7 cellular contexts compared by ENCODE assay signal in the genomic region with DNA sequence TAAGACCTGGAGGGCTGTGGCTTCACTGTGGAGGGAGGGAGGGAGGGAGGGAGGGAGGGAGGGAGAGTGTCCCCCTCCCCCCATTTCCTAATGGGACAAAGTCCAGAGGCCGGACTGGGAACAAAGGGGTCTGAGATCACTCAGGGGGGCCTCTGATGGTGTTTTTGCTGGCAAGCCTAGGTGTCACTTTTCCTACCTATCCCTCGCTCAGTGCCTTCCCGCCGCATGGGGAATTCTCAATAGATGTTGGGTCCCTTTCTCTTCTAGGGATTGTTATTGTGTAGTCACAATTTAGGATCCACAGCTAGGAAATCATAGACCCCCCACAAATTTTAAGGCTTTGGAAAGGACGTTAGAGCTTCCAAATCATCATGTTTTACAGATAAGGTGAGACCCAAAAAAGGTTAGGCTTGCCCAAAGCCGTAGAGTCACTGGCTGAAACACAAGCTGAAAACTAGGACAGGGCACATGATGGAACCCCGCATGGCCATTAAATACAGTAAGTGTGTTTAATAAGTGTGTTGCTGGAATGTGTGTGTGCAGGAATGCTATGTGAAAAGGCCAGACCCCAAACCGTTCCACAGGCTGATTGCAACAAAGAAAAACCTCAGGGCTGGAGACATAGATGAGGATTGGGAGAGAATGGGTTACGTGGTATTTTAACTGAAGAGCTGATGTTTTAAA. TPM values are rescaled to one million over a fixed set of nuclear protein-coding genes. Genes with fewer than 3 reads are reported as not detected.
A peak's percentile ranks its signal among the peaks of the same experiment; 100 is the strongest.
DNase-seq lines count a peak whose midpoint lies in the region; ATAC-seq, FAIRE-seq and TF ChIP-seq lines count a peak whose summit lies in the region.

No MANE protein-coding gene starts in this region.

- intact Hi-C loops in stomach (cut with DNase I; ENCODE audit: low total_unique reads), result no loop called here

- H3K9me3 ChIP-seq in HUES64 (ENCODE audit: insufficient read depth, low read depth, low read length) (no peaks in the 10 kb centered on the region), stomach (no peaks in the 10 kb centered on the region)

- H3K36me3 Mint-ChIP-seq in activated naive CD8-positive, alpha-beta T cell treated with anti-CD3 and anti-CD28 coated beads for 36 hours, result peaks cover 2% of the 10 kb centered on the region

- H3K27me3 Mint-ChIP-seq in activated naive CD8-positive, alpha-beta T cell treated with anti-CD3 and anti-CD28 coated beads for 36 hours, result no peaks in the 10 kb centered on the region

- TF ChIP-seq EP300 in stomach (IDR thresholded peaks at IDR 0.05), result no peak

- peaks cover 47% of the 10 kb centered on the region for H3K4me1 Mint-ChIP-seq in activated naive CD8-positive, alpha-beta T cell treated with anti-CD3 and anti-CD28 coated beads for 36 hours

- H3K4me1 ChIP-seq in HUES64 (ENCODE audit: insufficient read depth, low read length) (peaks cover 28% of the 10 kb centered on the region), stomach (peaks cover 87 to 91% (median 89%) of the 10 kb centered on the region in 4 donors)

- H3K27ac ChIP-seq in HUES64 (ENCODE audit: low read depth, low read length), result peak overlapping the region; percentile 80
- peak overlapping the region; percentile 100 for H3K27ac ChIP-seq in layer of hippocampus (ENCODE audit: low read depth, low read length)
- H3K27ac ChIP-seq in stomach, result peak overlapping the region; percentile 90 to 100 (median 99)

- H3K4me3 ChIP-seq in HUES64 (ENCODE audit: low read length) (no peak overlapping the region), stomach (peak overlapping the region in 1 of 4 donors; percentile 26)

- TF ChIP-seq POLR2A in stomach (IDR thresholded peaks at IDR 0.05) (no peak), H54 (IDR thresholded peaks at IDR 0.05; ENCODE audit: low read depth, low read length) (no peak), GM12892 (IDR thresholded peaks at IDR 0.05; ENCODE audit: low read depth, low read length) (no peak)

- H3K9me3 Mint-ChIP-seq in activated naive CD8-positive, alpha-beta T cell treated with anti-CD3 and anti-CD28 coated beads for 36 hours, result no peaks in the 10 kb centered on the region

- no peak for TF ChIP-seq CTCF in stomach (IDR thresholded peaks at IDR 0.05)

- H3K27me3 ChIP-seq in HUES64 (ENCODE audit: insufficient read depth, low read length) (no peaks in the 10 kb centered on the region), layer of hippocampus (ENCODE audit: control insufficient read depth, insufficient read depth, low read length) (no peaks in the 10 kb centered on the region), stomach (no peaks in the 10 kb centered on the region)

- ATAC-seq in GM19397 (IDR thresholded peaks at IDR 0.05; ENCODE audit: unreplicated experiment), result no peak

- H3K27ac Mint-ChIP-seq in activated naive CD8-positive, alpha-beta T cell treated with anti-CD3 and anti-CD28 coated beads for 36 hours, result peak overlapping the region; percentile 92

- peak overlapping the region; percentile 52 for H3K4me3 Mint-ChIP-seq in activated naive CD8-positive, alpha-beta T cell treated with anti-CD3 and anti-CD28 coated beads for 36 hours

- no peak for FAIRE-seq in H54 (lab: Jason Lieb, UNC)
- no peak for FAIRE-seq in GM12892 (lab: Jason Lieb, UNC)

- DNase-seq in activated naive CD8-positive, alpha-beta T cell treated with anti-CD3 and anti-CD28 coated beads for 36 hours, result no peak
- DNase-seq in stomach, result no peak
- DNase-seq in H54 (ENCODE audit: insufficient read length, low spot score), result no peak
- DNase-seq in GM12892 (ENCODE audit: insufficient read length), result no peak

- H3K9ac ChIP-seq in HUES64 (ENCODE audit: low read depth, low read length), result peak overlapping the region; percentile 70

- H3K36me3 ChIP-seq in HUES64 (ENCODE audit: insufficient read depth, low read length) (no peaks in the 10 kb centered on the region), stomach (no peaks in the 10 kb centered on the region)

- 60% methylated on average over 6 of the region's 9 CpGs for whole genome bisulfite sequencing in HUES64
- WGBS in stomach, 5 donors, result 30 to 39% (median 34%) methylated on average over 9 of the region's 9 CpGs

RNA-seq across cellular contexts. Expression of gene FTH1, which starts 4.8 kb away (rescaled TPM):
- 1,753 TPM for polyA plus RNA-seq in HUES64 (2013, experiment 1 of 2)
- 2,093 TPM for polyA plus RNA-seq in HUES64 (2013, experiment 2 of 2)
- total RNA-seq in activated naive CD8-positive, alpha-beta T cell treated with anti-CD3 and anti-CD28 coated beads for 36 hours, result 100 to 1,000 TPM; 821 to 824 TPM
- total RNA-seq in stomach, result 1,000 to 10,000 TPM in 4 of 5 donors, 100 to 1,000 TPM in 1; 703 to 2,177 (median 1,757) TPM
- polyA plus RNA-seq in stomach, result 1,000 to 10,000 TPM; 4,996 to 8,523 (median 5,775) TPM
- polyA plus RNA-seq in GM12892 (2012; ENCODE audit: missing spikeins), result 1,700 TPM

RNA-seq across cellular contexts. Expression of gene BEST1, which starts 22.1 kb away (rescaled TPM):
- not detected for polyA plus RNA-seq in HUES64 (2013, experiment 1 of 2)
- 0.13 TPM for polyA plus RNA-seq in HUES64 (2013, experiment 2 of 2)
- 1 to 10 TPM in 1 of 2 experiments, under 1 TPM in 1; 0.58 to 1.0 TPM for total RNA-seq in activated naive CD8-positive, alpha-beta T cell treated with anti-CD3 and anti-CD28 coated beads for 36 hours
- total RNA-seq in stomach, result 10 to 100 TPM in 2 of 5 donors, 1 to 10 TPM in 2, not detected in 1; 1.2 to 27.4 (median 6.6) TPM
- polyA plus RNA-seq in stomach, result 1 to 10 TPM; 3.4 to 3.8 (median 3.7) TPM
- polyA plus RNA-seq in GM12892 (2012; ENCODE audit: missing spikeins), result 1.1 TPM

RNA-seq across cellular contexts. Expression of gene RAB3IL1, which starts 54.9 kb away (rescaled TPM):
- polyA plus RNA-seq in HUES64 (2013, experiment 1 of 2), result 2.6 TPM
- polyA plus RNA-seq in HUES64 (2013, experiment 2 of 2), result 3.7 TPM
- not detected for total RNA-seq in activated naive CD8-positive, alpha-beta T cell treated with anti-CD3 and anti-CD28 coated beads for 36 hours
- 10 to 100 TPM in 2 of 5 donors, 1 to 10 TPM in 1, under 1 TPM in 1, not detected in 1; 0.58 to 12.8 (median 7.1) TPM for total RNA-seq in stomach
- polyA plus RNA-seq in stomach, result 10 to 100 TPM in 2 of 3 donors, 1 to 10 TPM in 1; 5.3 to 13.3 (median 11.6) TPM
- polyA plus RNA-seq in GM12892 (2012; ENCODE audit: missing spikeins), result not detected
